Comparison of ENCODE assay signal across 14 cellular contexts in the genomic region with DNA sequence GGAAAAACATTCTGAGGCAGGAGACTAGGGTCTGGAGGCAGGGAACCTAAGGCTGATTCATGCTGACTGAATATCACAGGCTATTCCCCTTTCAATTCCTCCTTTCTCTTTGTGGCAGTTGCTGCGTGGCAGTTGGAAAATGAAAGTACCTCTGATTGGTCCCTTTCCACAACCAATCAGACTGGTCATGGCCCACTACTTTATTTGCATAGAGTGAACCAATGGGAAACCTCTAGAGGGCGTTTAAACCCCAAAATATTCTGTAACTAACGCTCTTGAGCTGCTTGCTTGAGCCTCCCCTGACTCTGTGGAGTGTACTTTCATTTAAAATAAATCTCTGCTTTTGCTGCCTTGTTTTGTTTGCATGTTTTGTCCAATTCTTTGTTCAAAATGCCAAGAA. TPM values are rescaled to one million over a fixed set of nuclear protein-coding genes. Genes with fewer than 3 reads are reported as not detected.
DNase-seq lines count a peak whose midpoint lies in the region; ATAC-seq and TF ChIP-seq lines count a peak whose summit lies in the region.
"Had no signal": no experiment of that assay in that cellular context is flagged by ENCODE, and none has a peak within 500 bp of the region (broad histone marks: within the 10 kb centered on the region; RNA-seq: fewer than 3 reads in every experiment).

No MANE protein-coding gene starts in this region.

- ATAC-seq in GM21723 (IDR thresholded peaks at IDR 0.05; ENCODE audit: unreplicated experiment) = no peak
- ATAC-seq: activated naive CD8-positive, alpha-beta T cell treated with anti-CD3 and anti-CD28 coated beads, Interleukin-2, amount 50 U/mL, for 24 hours; pancreas had no signal

- CTCF ChIA-PET in AG04450 (lab: Charles Lee) (no interaction called here), OCI-LY7 (lab: Charles Lee; ENCODE audit: unreplicated experiment) (no interaction called here), HEK293T (lab: Yijun Ruan, JAX) (no interaction called here)

- H3K9me3 ChIP-seq in AG04450 (ENCODE audit: control insufficient read depth, insufficient read depth, low read length) (no peaks in the 10 kb centered on the region), OCI-LY7 (ENCODE audit: low read length) (peaks cover 6% of the 10 kb centered on the region; the same call in 1 of the 2 replicates), fibroblast of lung (ENCODE audit: control insufficient read depth, insufficient read depth, low read depth, low read length) (no peaks in the 10 kb centered on the region)
- H3K9me3 ChIP-seq: pancreas had no signal

- no peak overlapping the region for H3K9ac ChIP-seq in fibroblast of lung (ENCODE audit: insufficient read depth, low read length)

- POLR2A ChIA-PET in AG04450 (lab: Yijun Ruan, JAX) (no interaction called here), OCI-LY7 (lab: Charles Lee) (no interaction called here), HEK293T (lab: Yijun Ruan, JAX) (no interaction called here)

- H3K27ac ChIP-seq in AG04450 (ENCODE audit: low read depth, low read length) (peak overlapping the region; percentile 11), OCI-LY7 (ENCODE audit: low read depth, low read length, poor library complexity, severe bottlenecking) (no peak overlapping the region), fibroblast of lung (ENCODE audit: insufficient read depth, low read length) (no peak overlapping the region)
- H3K27ac ChIP-seq: pancreas had no signal

- H4K20me1 ChIP-seq in OCI-LY7 (ENCODE audit: insufficient read depth, low read length) (no peaks in the 10 kb centered on the region), fibroblast of lung (ENCODE audit: control insufficient read depth, extremely low read depth, insufficient read depth, low read length) (no peaks in the 10 kb centered on the region)

- no peaks in the 10 kb centered on the region for H3K27me3 ChIP-seq in AG04450 (ENCODE audit: control insufficient read depth, insufficient read depth, low read length)
- no peaks in the 10 kb centered on the region for H3K27me3 ChIP-seq in fibroblast of lung (ENCODE audit: control insufficient read depth, insufficient read depth, low read length)
- H3K27me3 ChIP-seq: pancreas had no signal

- no peaks in the 10 kb centered on the region for H3K9me2 ChIP-seq in OCI-LY7 (ENCODE audit: insufficient read depth, low read length)

- intact Hi-C loops in OCI-LY7 (cut with micrococcal nuclease; ENCODE audit: unreplicated experiment) = no loop called here

- H3K79me2 ChIP-seq in OCI-LY7 (ENCODE audit: insufficient read depth, low read depth, low read length) (no peaks in the 10 kb centered on the region), fibroblast of lung (ENCODE audit: control insufficient read depth, insufficient read depth, low read length) (no peaks in the 10 kb centered on the region)

- no peak overlapping the region for H2AFZ ChIP-seq in OCI-LY7 (ENCODE audit: low read length)
- H2AFZ ChIP-seq in fibroblast of lung (ENCODE audit: low read length) = no peak overlapping the region

- DNase-seq in AG04450 (ENCODE audit: low read depth, low spot score) = no peak
- peak; percentile 44 for DNase-seq in EH (ENCODE audit: low read depth)
- DNase-seq in OCI-LY7 (ENCODE audit: low spot score) = no peak
- peak; percentile 11 to 19 for DNase-seq in fibroblast of lung (ENCODE audit: low read depth in 2 of 2)
- DNase-seq in C1 segment of cervical spinal cord (lab: John Stamatoyannopoulos, UW) = no peak
- DNase-seq in AG08396 (ENCODE audit: low spot score) = no peak
- no peak for DNase-seq in HEK293T (ENCODE audit: extremely low spot score)
- DNase-seq: activated CD4-positive, CD25-positive, alpha-beta regulatory T cell treated with anti-CD3 and anti-CD28 coated beads, Interleukin-2, amount 50 U/mL, for 72 hours; activated naive CD8-positive, alpha-beta T cell treated with anti-CD3 and anti-CD28 coated beads, Interleukin-2, amount 50 U/mL, for 24 hours; NCI-H187 treated with DMSO at 0.1 percent for 48 hours; pancreas had no signal

- BruUV-seq in OCI-LY7 (replicated peaks; lab: Mats Ljungman, UMichigan) = no TSS peak

- TF ChIP-seq CTCF in AG04450 (IDR thresholded peaks at IDR 0.05; ENCODE audit: low read depth, low read length) (no peak), OCI-LY7 (conservative IDR thresholded peaks at IDR 0.05; ENCODE audit: low read length) (0 out of 2 replicates have a peak, but pooled peaks have one; percentile 15), fibroblast of lung (conservative IDR thresholded peaks at IDR 0.05 in 1 of 2, IDR thresholded peaks at IDR 0.05 in 1 of 2; ENCODE audit: low read depth in 1 of 2, low read length in 2 of 2) (no peak)

- H3K4me2 ChIP-seq in OCI-LY7 (ENCODE audit: low read length) (no peak overlapping the region), fibroblast of lung (ENCODE audit: extremely low read depth, insufficient read depth, low read length) (no peak overlapping the region)

- H3K4me3 ChIP-seq in AG04450 (ENCODE audit: low read depth, low read length) (no peak overlapping the region), OCI-LY7 (ENCODE audit: low read depth, low read length, poor library complexity, severe bottlenecking) (no peak overlapping the region), fibroblast of lung (replicated peaks in 1 of 4; ENCODE audit: control extremely low read depth in 1 of 4, insufficient read depth in 1 of 4, low read depth in 3 of 4, low read length in 4 of 4) (no peak overlapping the region)
- H3K4me3 ChIP-seq: pancreas had no signal

- H3K36me3 ChIP-seq in OCI-LY7 (ENCODE audit: insufficient read depth, low read length) (no peaks in the 10 kb centered on the region), fibroblast of lung (ENCODE audit: control insufficient read depth, insufficient read depth, low read length) (no peaks in the 10 kb centered on the region)
- H3K36me3 ChIP-seq: pancreas had no signal

- H3K4me1 ChIP-seq in OCI-LY7 (ENCODE audit: insufficient read depth, low read length, poor library complexity, severe bottlenecking) (no peaks in the 10 kb centered on the region), fibroblast of lung (ENCODE audit: control insufficient read depth, extremely low read depth, insufficient read depth, low read length) (no peaks in the 10 kb centered on the region)
- H3K4me1 ChIP-seq: pancreas had no signal

TF ChIP-seq in HEK293T, 16 proteins besides CTCF, POLR2A, EP300 and RAD21:
- TF ChIP-seq LEF1 (IDR thresholded peaks at IDR 0.05; ENCODE audit: borderline replicate concordance) (no peak), ARNT (IDR thresholded peaks at IDR 0.05) (no peak), FOXM1 (IDR thresholded peaks at IDR 0.05; ENCODE audit: borderline replicate concordance) (no peak), BHLHE40 (IDR thresholded peaks at IDR 0.05; ENCODE audit: borderline replicate concordance) (no peak), FOXA1 (IDR thresholded peaks at IDR 0.05) (no peak), NFRKB (IDR thresholded peaks at IDR 0.05) (no peak), SUZ12 (IDR thresholded peaks at IDR 0.05) (no peak)

RNA-seq across cellular contexts. Expression of gene VN1R5, which starts 27.7 kb away (rescaled TPM):
- polyA plus RNA-seq in AG04450 (2011; rRNA removed) = not detected in 2 replicates
- polyA minus RNA-seq in AG04450 (2011; rRNA and poly(A)+ RNA removed) = not detected in 2 replicates
- not detected in 2 replicates for total RNA-seq in OCI-LY7 (2014; rRNA removed; shearing (Covaris generic))
- not detected in 2 replicates for total RNA-seq in OCI-LY7 (2022)
- not detected in 2 replicates for total RNA-seq in fibroblast of lung
- polyA plus RNA-seq in fibroblast of lung = not detected in 2 replicates
- not detected in 2 replicates for polyA plus RNA-seq in fibroblast of lung (2012)
- not detected in 2 replicates for polyA minus RNA-seq in fibroblast of lung (ENCODE audit: low replicate concordance)
- total RNA-seq: mononuclear cell, pancreas had no signal
- polyA plus RNA-seq: esophagus, pancreas had no signal

RNA-seq across cellular contexts. Expression of gene ZNF124, which starts 56.3 kb away (rescaled TPM):
- polyA plus RNA-seq in AG04450 (2011; rRNA removed) (3.9 and 4.9 TPM in 2 replicates), fibroblast of lung (2.9 and 4.5 TPM in 2 replicates)
- polyA minus RNA-seq in AG04450 (2011; rRNA and poly(A)+ RNA removed) = 21.1 and 41.1 TPM in 2 replicates
- total RNA-seq in OCI-LY7 (2014; rRNA removed; shearing (Covaris generic)) = 24.7 and 29.0 TPM in 2 replicates
- total RNA-seq in OCI-LY7 (2022) (32.9 and 33.3 TPM in 2 replicates), fibroblast of lung (25.6 and 54.2 TPM in 2 replicates)
- 2.1 and 3.6 TPM in 2 replicates for polyA plus RNA-seq in fibroblast of lung (2012)
- 2.1 and 2.5 TPM in 2 replicates for polyA minus RNA-seq in fibroblast of lung (ENCODE audit: low replicate concordance)

Comparison
In these comparisons a context has a peak if more than half of its experiments do, and no peak if none do; other contexts are left out.
1. DNase-seq: peak in EH (single experiment) and fibroblast of lung (2 of 2); none in AG04450 (single experiment), OCI-LY7 (single experiment), C1 segment of cervical spinal cord (0 of 14), AG08396 (single experiment) and HEK293T (single experiment).